29 cellular contexts compared by ENCODE assay signal in genomic region chr13:109568273-109568900, GRCh38.
DNase-seq lines count a peak whose midpoint lies in the region; ATAC-seq, FAIRE-seq and TF ChIP-seq lines count a peak whose summit lies in the region.
"Had no signal": no experiment of that assay in that cellular context is flagged by ENCODE, and none has a peak within 500 bp of the region (broad histone marks: within the 10 kb centered on the region; RNA-seq: fewer than 3 reads in every experiment).

No MANE protein-coding gene starts in this region.

- H3K36me3 ChIP-seq in small intestine (ENCODE audit: control insufficient read depth in 2 of 2, insufficient read depth in 2 of 2, low read length in 2 of 2), result no peaks in the 10 kb centered on the region
- no peaks in the 10 kb centered on the region for H3K36me3 ChIP-seq in CD8-positive, alpha-beta T cell (ENCODE audit: insufficient read depth, low read length)
- H3K36me3 ChIP-seq: left ventricle myocardium inferior, tibial nerve had no signal

- H3K27me3 ChIP-seq in small intestine (ENCODE audit: control insufficient read depth in 2 of 2, insufficient read depth in 2 of 2, low read length in 2 of 2), result no peaks in the 10 kb centered on the region
- no peaks in the 10 kb centered on the region for H3K27me3 ChIP-seq in CD8-positive, alpha-beta T cell (ENCODE audit: insufficient read depth, low read length)
- H3K27me3 ChIP-seq: tibial nerve had no signal

- 33 to 47% (median 40%) methylated on average over 4 of the region's 4 CpGs for WGBS in small intestine, 3 donors

- peaks cover 5 to 8% of the 10 kb centered on the region in 2 donors for H3K4me1 ChIP-seq in small intestine (ENCODE audit: control insufficient read depth in 2 of 2, insufficient read depth in 1 of 2, low read depth in 1 of 2, low read length in 1 of 2)
- peaks cover 15% of the 10 kb centered on the region for H3K4me1 ChIP-seq in CD8-positive, alpha-beta T cell (ENCODE audit: insufficient read depth, low read length)
- H3K4me1 ChIP-seq: left ventricle myocardium inferior, tibial nerve had no signal

- ATAC-seq in WTC11 (no peak), HG03045 (IDR thresholded peaks at IDR 0.05; ENCODE audit: unreplicated experiment) (no peak), left colon (no peak)
- no peak for ATAC-seq in CD8-positive, alpha-beta T cell
- ATAC-seq: naive thymus-derived CD8-positive, alpha-beta T cell; Right ventricle myocardium inferior had no signal

- no peak for TF ChIP-seq CTCF in WTC11 (IDR thresholded peaks at IDR 0.05)
- no peak for TF ChIP-seq CTCF in CD8-positive, alpha-beta T cell (IDR thresholded peaks at IDR 0.05)

- CTCF ChIA-PET in WTC11 (lab: Charles Lee), result no interaction called here
- CTCF ChIA-PET in CD8-positive, alpha-beta T cell (lab: Charles Lee), result no interaction called here

- intact Hi-C loops in CD8-positive, alpha-beta T cell (cut with DNase I, micrococcal nuclease), result no loop called here
- intact Hi-C loops in left colon (cut with DNase I, micrococcal nuclease), result no loop called here

- no peaks in the 10 kb centered on the region for H3K9me3 Mint-ChIP-seq in WTC11
- no peaks in the 10 kb centered on the region for H3K9me3 Mint-ChIP-seq in CD8-positive, alpha-beta T cell
- H3K9me3 Mint-ChIP-seq: mesothelial cell of epicardium; naive thymus-derived CD8-positive, alpha-beta T cell had no signal

- no peak overlapping the region for H3K4me3 Mint-ChIP-seq in WTC11
- no peak overlapping the region for H3K4me3 Mint-ChIP-seq in CD8-positive, alpha-beta T cell
- H3K4me3 Mint-ChIP-seq: activated CD4-positive, alpha-beta T cell treated with anti-CD3 and anti-CD28 coated beads, Interleukin-2, amount 10 ng/mL, durations not matched to agents 24 days and 14 days; brain; mesothelial cell of epicardium; naive thymus-derived CD8-positive, alpha-beta T cell had no signal

- H3K4me1 Mint-ChIP-seq in WTC11, result no peaks in the 10 kb centered on the region
- H3K4me1 Mint-ChIP-seq in CD8-positive, alpha-beta T cell (ENCODE audit: low read depth), result peaks cover 15% of the 10 kb centered on the region
- H3K4me1 Mint-ChIP-seq: brain had no signal

- H3K36me3 Mint-ChIP-seq in WTC11, result no peaks in the 10 kb centered on the region
- H3K36me3 Mint-ChIP-seq in CD8-positive, alpha-beta T cell, result no peaks in the 10 kb centered on the region
- H3K36me3 Mint-ChIP-seq: brain; mesothelial cell of epicardium; naive thymus-derived CD8-positive, alpha-beta T cell had no signal

- no peak overlapping the region for H3K27ac Mint-ChIP-seq in WTC11
- no peak overlapping the region for H3K27ac Mint-ChIP-seq in CD8-positive, alpha-beta T cell
- H3K27ac Mint-ChIP-seq: activated CD4-positive, alpha-beta T cell treated with anti-CD3 and anti-CD28 coated beads, Interleukin-2, amount 10 ng/mL, durations not matched to agents 24 days and 14 days; brain; mesothelial cell of epicardium had no signal

- POLR2A ChIA-PET in WTC11 (lab: Charles Lee), result no interaction called here
- POLR2A ChIA-PET in CD8-positive, alpha-beta T cell (lab: Charles Lee), result interaction anchor here (0.7 kb wide), 1 partner anchor 523 kb away, joined by 3 read pairs; no protein-coding TSS in a partner anchor

- H3K27me3 Mint-ChIP-seq in WTC11 (ENCODE audit: low read depth), result no peaks in the 10 kb centered on the region
- H3K27me3 Mint-ChIP-seq in CD8-positive, alpha-beta T cell (ENCODE audit: low read depth), result no peaks in the 10 kb centered on the region
- H3K27me3 Mint-ChIP-seq: naive thymus-derived CD8-positive, alpha-beta T cell had no signal

- H3K9me3 ChIP-seq in small intestine (ENCODE audit: control insufficient read depth, low read depth), result no peaks in the 10 kb centered on the region
- H3K9me3 ChIP-seq in CD8-positive, alpha-beta T cell (ENCODE audit: low read length), result no peaks in the 10 kb centered on the region
- H3K9me3 ChIP-seq: left ventricle myocardium inferior, tibial nerve had no signal

- H3K27ac ChIP-seq in small intestine (ENCODE audit: low read depth in 1 of 2, low read length in 1 of 2), result peak overlapping the region in 1 of 2 donors; percentile 8
- H3K27ac ChIP-seq in CD8-positive, alpha-beta T cell (ENCODE audit: low read depth, low read length), result no peak overlapping the region
- H3K27ac ChIP-seq: C4-2B, GM23248, left ventricle myocardium inferior, PC-9, skin epidermis, tibial nerve had no signal

- FAIRE-seq in small intestine (lab: Jason Lieb, UNC), result no peak
- FAIRE-seq: colon, GM12892 had no signal

- DNase-seq in COLO829 (ENCODE audit: low spot score) (peak; percentile 0), WTC11 (ENCODE audit: low spot score) (no peak), iris pigment epithelial cell (ENCODE audit: low read depth) (peak; percentile 12), small intestine (peak; percentile 58), left colon (no peak), COLO668 (lab: John Stamatoyannopoulos, UW; ENCODE audit: unreplicated experiment) (no peak)
- no peak for DNase-seq in CD8-positive, alpha-beta T cell
- DNase-seq: activated CD4-positive, alpha-beta T cell treated with anti-CD3 and anti-CD28 coated beads, Interleukin-2, amount 10 ng/mL, durations not matched to agents 24 days and 14 days; activated T-cell treated with anti-CD3 and anti-CD28 coated beads, Interleukin-2, amount 50 U/mL, for 48 hours; effector memory CD4-positive, alpha-beta T cell; erythroblast; GM23248; left ventricle myocardium inferior; naive thymus-derived CD8-positive, alpha-beta T cell; NCI-H1092 treated with DMSO at 0.1 percent for 48 hours; NCI-H2029; NCI-H526; occipital lobe; PC-9; stimulated activated CD4-positive, alpha-beta T cell treated with anti-CD3 and anti-CD28 coated beads, Interleukin-2, amount 100 ng/mL, for 48 hours had no signal

- H3K4me3 ChIP-seq in small intestine (ENCODE audit: low read depth in 1 of 2, low read length in 2 of 2), result no peak overlapping the region
- H3K4me3 ChIP-seq in CD8-positive, alpha-beta T cell (ENCODE audit: low read depth, low read length), result no peak overlapping the region
- H3K4me3 ChIP-seq: GM23248, left ventricle myocardium inferior, PC-9, skin epidermis, tibial nerve had no signal

TF ChIP-seq in WTC11, 78 proteins besides CTCF, POLR2A, EP300 and RAD21:
- TF ChIP-seq GABPB1 (CRISPR knock-in tag; IDR thresholded peaks at IDR 0.05) (0 out of 2 replicates have a peak, but pooled peaks have one; percentile 27), TCF7 (CRISPR knock-in tag; IDR thresholded peaks at IDR 0.05; ENCODE audit: low read depth) (no peak)

Comparison
In these comparisons a context has a peak if more than half of its experiments do, and no peak if none do; other contexts are left out.
1. DNase-seq: peak in COLO829 (single experiment), iris pigment epithelial cell (single experiment) and small intestine (single experiment); none in WTC11 (single experiment), CD8-positive, alpha-beta T cell (0 of 7), left colon (0 of 2) and COLO668 (single experiment).